ENCODE assay signal across 1 cellular context in the genomic region with DNA sequence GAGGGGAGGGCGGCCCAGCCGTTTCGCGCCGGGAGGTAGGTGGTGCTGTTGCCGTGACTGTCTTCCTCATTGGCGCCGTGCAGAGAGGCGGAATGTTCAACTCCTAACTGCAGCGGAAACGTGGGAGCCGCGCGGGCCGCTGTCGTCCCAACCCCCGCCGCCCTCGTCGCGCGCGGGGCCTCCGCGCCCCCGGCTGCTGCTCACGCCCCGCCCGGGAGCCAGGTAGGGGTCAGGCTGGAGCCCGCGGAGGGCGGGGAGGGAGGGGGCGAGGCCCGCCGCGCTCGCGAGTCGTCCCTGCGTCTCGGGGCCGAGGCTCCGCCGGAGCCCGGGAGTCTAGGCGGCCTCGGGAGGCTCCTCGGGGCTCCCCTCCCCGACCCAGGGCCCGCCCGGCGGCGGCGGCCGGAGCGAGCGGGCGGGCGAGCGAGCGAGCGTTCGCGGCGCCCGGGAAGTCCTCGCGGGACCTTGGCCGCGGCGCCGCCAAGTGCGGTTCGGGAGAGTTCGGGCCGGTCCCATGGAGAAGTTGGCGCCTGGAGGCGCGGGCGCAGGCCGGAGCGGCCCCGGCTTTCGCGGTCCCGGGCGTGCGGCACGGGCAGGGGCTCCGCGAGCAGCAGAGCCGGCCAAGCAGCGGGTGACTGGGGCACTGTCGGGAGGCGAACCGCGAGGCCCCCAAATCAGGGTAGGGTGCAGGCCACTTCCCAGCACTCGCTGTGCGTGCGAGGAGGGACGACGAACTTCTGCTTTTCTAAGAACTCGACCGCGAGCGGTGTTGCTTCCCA.
TF ChIP-seq lines count a peak whose summit lies in the region.

Gene MAP3K20, plus strand, starts transcription at position 66 of the 776 bp plus-strand sequence. CDS start 15,186 bp downstream, outside the sequence.

TF ChIP-seq in K562, 482 proteins besides CTCF, POLR2A, EP300 and RAD21 (continued from another document):
- peak; percentile 52 for TF ChIP-seq HNRNPLL (IDR thresholded peaks at IDR 0.05; ENCODE audit: low read depth, low read length, poor library complexity, severe bottlenecking)
- no peak for TF ChIP-seq MIER1 (IDR thresholded peaks at IDR 0.05; ENCODE audit: low read depth)
- no peak for TF ChIP-seq SRSF3 (IDR thresholded peaks at IDR 0.05; ENCODE audit: insufficient read depth, low read length)
- TF ChIP-seq MAX (CRISPR knock-in tag; IDR thresholded peaks at IDR 0.05) = peak; percentile 45; the same call in 1 of the 2 replicates
- no peak for TF ChIP-seq RBM15 (IDR thresholded peaks at IDR 0.05; ENCODE audit: insufficient read depth, low read length)
- 0 out of 2 replicates have a peak, but pooled peaks have one; percentile 36 for TF ChIP-seq CBX1 (IDR thresholded peaks at IDR 0.05; ENCODE audit: low read depth)
- no peak for TF ChIP-seq ESRRA (IDR thresholded peaks at IDR 0.05; ENCODE audit: borderline replicate concordance, low read depth)
- TF ChIP-seq SRF (CRISPR knock-in tag; IDR thresholded peaks at IDR 0.05) = peak in 1 of 2 experiments; percentile 38; a peak in 1 of 4 replicates
- no peak for TF ChIP-seq SIX5 (IDR thresholded peaks at IDR 0.05; ENCODE audit: borderline replicate concordance in 1 of 2, insufficient read depth in 1 of 2, low read depth in 1 of 2, low read length in 2 of 2)
- TF ChIP-seq CHD2 (IDR thresholded peaks at IDR 0.05; ENCODE audit: low read depth, low read length) = peak; percentile 71
- no peak for TF ChIP-seq ZNF699 (CRISPR knock-in tag; IDR thresholded peaks at IDR 0.05; ENCODE audit: insufficient replicate concordance)
- peak; percentile 48 for TF ChIP-seq TAF1 (IDR thresholded peaks at IDR 0.05; ENCODE audit: control insufficient read depth, extremely low read depth, insufficient read depth, low read length, severe bottlenecking)
- peak; percentile 45; the same call in 1 of the 2 replicates for TF ChIP-seq BRD4 (IDR thresholded peaks at IDR 0.05)
- 0 out of 2 replicates have a peak, but pooled peaks have one; percentile 63 for TF ChIP-seq ZNF589 (CRISPR knock-in tag; IDR thresholded peaks at IDR 0.05; ENCODE audit: low read depth)
- TF ChIP-seq TEAD2 (tag; IDR thresholded peaks at IDR 0.05) = no peak
- no peak for TF ChIP-seq PTTG1 (tag; IDR thresholded peaks at IDR 0.05; ENCODE audit: low read depth)
- TF ChIP-seq BCL6 (CRISPR knock-in tag; IDR thresholded peaks at IDR 0.05) = no peak
- TF ChIP-seq MEIS2 (IDR thresholded peaks at IDR 0.05; ENCODE audit: partially characterized antibody) = no peak
- no peak for TF ChIP-seq MECOM (CRISPR knock-in tag; IDR thresholded peaks at IDR 0.05)
- TF ChIP-seq TCF7 (IDR thresholded peaks at IDR 0.05; ENCODE audit: borderline replicate concordance) = no peak; the same call in 1 of the 2 replicates
- peak; percentile 51 for TF ChIP-seq BHLHE40 (IDR thresholded peaks at IDR 0.05; ENCODE audit: low read length)
